In the genomic region with DNA sequence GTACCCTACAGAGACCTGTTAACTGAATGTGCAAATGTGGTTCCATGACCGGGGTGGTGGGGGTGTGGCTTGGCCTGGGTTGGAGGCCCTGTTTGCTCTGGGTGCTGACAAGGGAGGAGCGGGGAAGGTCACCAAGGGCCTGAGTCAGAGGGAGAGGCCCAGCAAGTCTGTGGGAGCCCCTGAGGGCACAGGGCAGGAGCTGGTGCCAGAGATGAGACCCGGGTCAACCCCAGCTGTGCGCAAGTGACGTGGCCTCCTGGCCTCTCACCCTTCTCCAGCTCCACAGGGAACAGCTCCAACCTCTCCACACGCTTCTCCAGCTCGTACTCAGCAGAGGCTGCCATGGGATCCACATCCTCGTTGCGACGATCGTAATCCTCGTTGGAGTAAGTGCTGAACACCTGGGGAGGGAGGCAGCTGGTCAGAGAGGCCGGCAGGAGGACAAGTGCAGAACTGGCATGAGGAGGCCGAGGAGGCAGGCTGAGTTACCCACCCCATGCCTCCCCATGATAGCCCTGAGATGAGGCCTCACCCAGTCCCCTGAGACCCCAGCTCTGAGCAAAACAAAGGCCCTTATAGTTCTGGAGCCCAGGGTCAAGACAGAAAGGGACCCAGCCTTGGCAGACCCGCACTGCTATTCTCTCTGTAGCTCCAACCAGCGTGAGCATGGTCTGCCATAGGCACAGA, we compare ENCODE assay signal across 9 cellular contexts. TPM values are rescaled to one million over a fixed set of nuclear protein-coding genes. Genes with fewer than 3 reads are reported as not detected.
DNase-seq lines count a peak whose midpoint lies in the region; ATAC-seq and TF ChIP-seq lines count a peak whose summit lies in the region.
"Had no signal": no experiment of that assay in that cellular context is flagged by ENCODE, and none has a peak within 500 bp of the region (broad histone marks: within the 10 kb centered on the region; RNA-seq: fewer than 3 reads in every experiment).

No MANE protein-coding gene starts in this region.

- no peak overlapping the region for H3K27ac Mint-ChIP-seq in chondrocyte (ENCODE audit: unreplicated experiment)
- peak overlapping the region; percentile 63 to 91 (median 87) for H3K27ac Mint-ChIP-seq in naive thymus-derived CD8-positive, alpha-beta T cell

- H3K4me3 Mint-ChIP-seq in chondrocyte (ENCODE audit: unreplicated experiment): peak overlapping the region; percentile 36
- peak overlapping the region in 9 of 10 donors; percentile 16 to 98 (median 65) for H3K4me3 Mint-ChIP-seq in naive thymus-derived CD8-positive, alpha-beta T cell

- no peaks in the 10 kb centered on the region for H3K27me3 Mint-ChIP-seq in chondrocyte (ENCODE audit: low read depth)
- H3K27me3 Mint-ChIP-seq in naive thymus-derived CD8-positive, alpha-beta T cell: no peaks in the 10 kb centered on the region

- no peak for TF ChIP-seq CTCF in chondrocyte (IDR thresholded peaks at IDR 0.05)

- peaks cover 42% of the 10 kb centered on the region for H3K4me1 Mint-ChIP-seq in chondrocyte (ENCODE audit: low read depth)
- peaks cover 59 to 86% (median 82%) of the 10 kb centered on the region in 4 donors for H3K4me1 Mint-ChIP-seq in naive thymus-derived CD8-positive, alpha-beta T cell

- no peaks in the 10 kb centered on the region for H3K9me3 Mint-ChIP-seq in chondrocyte (ENCODE audit: low read depth)
- no peaks in the 10 kb centered on the region for H3K9me3 Mint-ChIP-seq in naive thymus-derived CD8-positive, alpha-beta T cell

- POLR2A ChIA-PET in naive thymus-derived CD8-positive, alpha-beta T cell (lab: Charles Lee): no interaction called here

- H3K27ac ChIP-seq in caudate nucleus (ENCODE audit: low read depth, low read length): no peak overlapping the region

- peak; percentile 37 for DNase-seq in stimulated activated CD4-positive, alpha-beta T cell treated with anti-CD3 and anti-CD28 coated beads, Interleukin-1b, Interleukin-23, amount 100 ng/mL, for 48 hours
- DNase-seq in stimulated activated CD4-positive, alpha-beta T cell treated with anti-CD3 and anti-CD28 coated beads, Interleukin-12 subunit alpha, Interleukin-12 subunit beta, amount 100 ng/mL, for 4 hours: no peak
- DNase-seq in chondrocyte (ENCODE audit: low spot score) (no peak), SHP77 (lab: John Stamatoyannopoulos, UW) (no peak), putamen (ENCODE audit: low spot score) (no peak), caudate nucleus (lab: John Stamatoyannopoulos, UW) (no peak)
- DNase-seq in naive thymus-derived CD8-positive, alpha-beta T cell: no peak
- DNase-seq: BE2C had no signal

- ATAC-seq in naive thymus-derived CD8-positive, alpha-beta T cell: no peak
- ATAC-seq in GM21528 (IDR thresholded peaks at IDR 0.05; ENCODE audit: low FRiP score, unreplicated experiment): no peak

- peaks cover 31% of the 10 kb centered on the region for H3K36me3 Mint-ChIP-seq in chondrocyte (ENCODE audit: low read depth)
- peaks cover 0 to 52% (median 8%) of the 10 kb centered on the region in 3 donors for H3K36me3 Mint-ChIP-seq in naive thymus-derived CD8-positive, alpha-beta T cell

RNA-seq across cellular contexts. Expression of gene PPP1R9B, which starts 5.5 kb away (rescaled TPM):
- total RNA-seq in chondrocyte: 75.4 to 84.2 TPM (median 79.3 TPM) in 3 replicates
- total RNA-seq in naive thymus-derived CD8-positive, alpha-beta T cell: 10 to 100 TPM; 82.8 to 83.6 TPM
- polyA plus RNA-seq in naive thymus-derived CD8-positive, alpha-beta T cell: under 1 TPM; 0.29 to 0.84 (median 0.67) TPM

RNA-seq across cellular contexts. Expression of gene SAMD14, which starts 15.0 kb away (rescaled TPM):
- 26.0 to 29.4 TPM (median 27.6 TPM) in 3 replicates for total RNA-seq in chondrocyte
- under 1 TPM in 1 of 2 experiments, not detected in 1; 0.30 TPM for total RNA-seq in naive thymus-derived CD8-positive, alpha-beta T cell
- polyA plus RNA-seq in naive thymus-derived CD8-positive, alpha-beta T cell: not detected

RNA-seq across cellular contexts. Expression of gene SGCA, which starts 20.8 kb away (rescaled TPM):
- 0.85 to 5.5 TPM (median 1.3 TPM) in 3 replicates for total RNA-seq in chondrocyte
- not detected for total RNA-seq in naive thymus-derived CD8-positive, alpha-beta T cell
- under 1 TPM in 1 of 3 donors, not detected in 2; 0.71 TPM for polyA plus RNA-seq in naive thymus-derived CD8-positive, alpha-beta T cell

RNA-seq across cellular contexts. Expression of gene PDK2, which starts 49.8 kb away (rescaled TPM):
- total RNA-seq in chondrocyte: 28.9 to 38.0 TPM (median 31.1 TPM) in 3 replicates
- 10 to 100 TPM; 44.4 to 45.3 TPM for total RNA-seq in naive thymus-derived CD8-positive, alpha-beta T cell
- polyA plus RNA-seq in naive thymus-derived CD8-positive, alpha-beta T cell: 10 to 100 TPM; 27.9 to 47.4 (median 40.4) TPM

RNA-seq across cellular contexts. Expression of gene COL1A1, which starts 56.4 kb away (rescaled TPM):
- total RNA-seq in chondrocyte: 34,852 to 36,120 TPM (median 35,333 TPM) in 3 replicates
- under 1 TPM; 0.44 to 0.83 TPM for total RNA-seq in naive thymus-derived CD8-positive, alpha-beta T cell
- polyA plus RNA-seq in naive thymus-derived CD8-positive, alpha-beta T cell: not detected

Comparison
In these comparisons a context has a peak if more than half of its experiments do, and no peak if none do; other contexts are left out.
1. RNA of gene SAMD14, which starts 15.0 kb away (total RNA-seq): 26.0 to 29.4 TPM in chondrocyte; 0.30 TPM in naive thymus-derived CD8-positive, alpha-beta T cell; every median in the first group is over 10 times any median in the second.